Comparison of ENCODE assay signal across 8 cellular contexts in genomic region chr16:83952940-83953795, GRCh38. TPM values are rescaled to one million over a fixed set of nuclear protein-coding genes. Genes with fewer than 3 reads are reported as not detected.
DNase-seq lines count a peak whose midpoint lies in the region; ATAC-seq and TF ChIP-seq lines count a peak whose summit lies in the region.

Gene OSGIN1, plus strand, starts transcription at chr16:83953240. Its CDS starts 4,432 bp downstream, at chr16:83957672.

- TF ChIP-seq CTCF in NB4 (IDR thresholded peaks at IDR 0.05; ENCODE audit: low read depth, low read length), result no peak

- peak; percentile 69 for DNase-seq in HEK293T (ENCODE audit: extremely low spot score)
- peak; percentile 95 for DNase-seq in NB4 (ENCODE audit: low read depth)
- DNase-seq in T follicular helper cell (ENCODE audit: low read depth), result peak; percentile 26
- DNase-seq in amygdala (lab: John Stamatoyannopoulos, UW), result peak in 54 of 56 donors; percentile 16 to 95 (median 66)
- DNase-seq in right cardiac atrium, result peak; percentile 96 to 99 (median 97)
- peak; percentile 73 for DNase-seq in pulmonary artery endothelial cell (ENCODE audit: low read depth, low spot score)
- peak; percentile 98 for DNase-seq in aorta

- H3K27ac ChIP-seq in right cardiac atrium (ENCODE audit: low read length) (peak within 1 kb of the TSS; percentile 82), aorta (ENCODE audit: low read depth in 1 of 2, low read length in 2 of 2) (peak within 1 kb of the TSS in 1 of 2 donors; percentile 93)

- H3K4me3 ChIP-seq in GM08714 (ENCODE audit: low read length) (peak within 1 kb of the TSS; percentile 3; the same call in 1 of the 2 replicates), NB4 (ENCODE audit: low read depth, low read length) (peak within 1 kb of the TSS; percentile 49), right cardiac atrium (ENCODE audit: low read length) (peak within 1 kb of the TSS; percentile 61), aorta (ENCODE audit: low read length in 2 of 2) (peak within 1 kb of the TSS; percentile 41 to 55)

- H3K9me3 ChIP-seq in right cardiac atrium (ENCODE audit: control insufficient read depth, low read length), result no peaks in the 10 kb centered on the region
- no peaks in the 10 kb centered on the region for H3K9me3 ChIP-seq in aorta (ENCODE audit: control insufficient read depth, low read length)

- H3K4me1 ChIP-seq in right cardiac atrium (ENCODE audit: control insufficient read depth, insufficient read depth, low read length) (peaks cover 7% of the 10 kb centered on the region), aorta (ENCODE audit: control insufficient read depth in 1 of 2, insufficient read depth in 2 of 2, low read length in 2 of 2) (no peaks in the 10 kb centered on the region)

- no peaks in the 10 kb centered on the region for H3K27me3 ChIP-seq in right cardiac atrium (ENCODE audit: control insufficient read depth, insufficient read depth)
- no peaks in the 10 kb centered on the region for H3K27me3 ChIP-seq in aorta (ENCODE audit: control insufficient read depth in 1 of 2, insufficient read depth in 2 of 2, low read length in 1 of 2)

- peak; percentile 94 to 95 for ATAC-seq in right cardiac atrium
- ATAC-seq in aorta (ENCODE audit: low FRiP score), result peak; percentile 94

- WGBS in right cardiac atrium, result 5% methylated on average over 30 of the region's 30 CpGs
- 0 to 1% methylated on average over 29 to 30 of the region's 30 CpGs for WGBS in aorta, 2 donors

- H3K36me3 ChIP-seq in aorta (ENCODE audit: control insufficient read depth in 1 of 2, insufficient read depth in 2 of 2, low read length in 1 of 2), result no peaks in the 10 kb centered on the region

- peak; percentile 21 for TF ChIP-seq POLR2A in NB4 (IDR thresholded peaks at IDR 0.05; ENCODE audit: extremely low read depth, insufficient read length)

- POLR2A ChIA-PET in HEK293T (lab: Yijun Ruan, JAX), result interaction anchor here (1.1 kb wide), 1 partner anchor 27 kb away, joined by 4 read pairs; no protein-coding TSS in a partner anchor

- intact Hi-C loops in right cardiac atrium (cut with DNase I) (loop anchor here in 2 of 4 donors (10.0 kb wide), 2 partner anchors 128 to 222 kb away; no protein-coding TSS in a partner anchor), aorta (cut with DNase I) (loop anchor here in 1 of 2 donors (5.0 kb wide), 1 partner anchor 234 kb away; the partner anchor contains the start of gene TAF1C)

- CTCF ChIA-PET in HEK293T (lab: Yijun Ruan, JAX), result interaction anchor here (0.8 to 2.1 kb wide), 8 partner anchors 11 to 324 kb away, joined by 3 to 14 read pairs (median 3); no protein-coding TSS in a partner anchor

TF ChIP-seq in HEK293T, 16 proteins besides CTCF, POLR2A, EP300 and RAD21:
- TF ChIP-seq FOXM1 (IDR thresholded peaks at IDR 0.05; ENCODE audit: borderline replicate concordance) (no peak), L3MBTL2 (conservative IDR thresholded peaks at IDR 0.05) (no peak), PKNOX1 (IDR thresholded peaks at IDR 0.05) (no peak), SUZ12 (IDR thresholded peaks at IDR 0.05) (no peak), SP1 (IDR thresholded peaks at IDR 0.05) (no peak), TARDBP (IDR thresholded peaks at IDR 0.05) (no peak), NFRKB (IDR thresholded peaks at IDR 0.05) (no peak), FOXK2 (IDR thresholded peaks at IDR 0.05) (no peak), ZNF384 (IDR thresholded peaks at IDR 0.05) (no peak), BHLHE40 (IDR thresholded peaks at IDR 0.05; ENCODE audit: borderline replicate concordance) (no peak), HDGF (IDR thresholded peaks at IDR 0.05; ENCODE audit: borderline replicate concordance) (no peak), ELF4 (IDR thresholded peaks at IDR 0.05) (no peak), LEF1 (IDR thresholded peaks at IDR 0.05; ENCODE audit: borderline replicate concordance) (no peak), ARNT (IDR thresholded peaks at IDR 0.05) (no peak), CTBP1 (IDR thresholded peaks at IDR 0.05; ENCODE audit: borderline replicate concordance) (no peak), FOXA1 (IDR thresholded peaks at IDR 0.05) (no peak)

RNA-seq across cellular contexts. Expression of gene OSGIN1, which starts in this region (rescaled TPM):
- total RNA-seq in right cardiac atrium (1 to 10 TPM; 2.4 to 6.8 (median 3.8) TPM), pulmonary artery endothelial cell (1.7 and 2.8 TPM in 2 replicates), aorta (10 to 100 TPM; 10.3 to 13.6 TPM)
- polyA plus RNA-seq in right cardiac atrium (3.6 TPM), aorta (10 to 100 TPM; 10.0 to 13.7 TPM)

Comparison
In these comparisons a context has a peak if more than half of its experiments do, and no peak if none do; other contexts are left out.
1. H3K4me3 ChIP-seq: peak in every context shown above with its lines; median percentile 61 in right cardiac atrium; 49 in NB4; 48 in aorta; 3 in GM08714.
2. DNase-seq: peak in every context shown above with its lines; median percentile 98 in aorta; 97 in right cardiac atrium; 95 in NB4; 73 in pulmonary artery endothelial cell; 69 in HEK293T; 66 in amygdala; 26 in T follicular helper cell.